ENCODE assay signal across 33 cellular contexts in genomic region chr4:5589495-5589894, GRCh38.
DNase-seq lines count a peak whose midpoint lies in the region; ATAC-seq, FAIRE-seq and TF ChIP-seq lines count a peak whose summit lies in the region.
"Had no signal": no experiment of that assay in that cellular context is flagged by ENCODE, and none has a peak within 500 bp of the region (broad histone marks: within the 10 kb centered on the region; RNA-seq: fewer than 3 reads in every experiment).

No MANE protein-coding gene starts in this region.

- no peak overlapping the region for H3K27ac Mint-ChIP-seq in activated naive CD8-positive, alpha-beta T cell treated with anti-CD3 and anti-CD28 coated beads, Interleukin-2, amount 50 U/mL, for 24 hours
- H3K27ac Mint-ChIP-seq in chondrocyte (ENCODE audit: unreplicated experiment): no peak overlapping the region
- H3K27ac Mint-ChIP-seq: B cell; CD14-positive monocyte; CD4-positive, alpha-beta memory T cell; CD4-positive, alpha-beta T cell; CD8-positive, alpha-beta memory T cell; CD8-positive, alpha-beta T cell had no signal

- H3K4me1 ChIP-seq in A549 (no peaks in the 10 kb centered on the region), HEK293 (ENCODE audit: control insufficient read depth, insufficient read depth, low read length) (no peaks in the 10 kb centered on the region)
- H3K4me1 ChIP-seq: BE2C; BLaER1; BLaER1 treated with 17β-estradiol and CSF1 and Interleukin-3, amounts not matched to agents 10 nM and 100 nM; Caco-2 had no signal

- DNase-seq in A549 (ENCODE audit: low read depth in 1 of 2, low spot score in 1 of 2) (no peak), D721Med (ENCODE audit: insufficient read length, low spot score) (no peak), chondrocyte (ENCODE audit: low spot score) (no peak)
- no peak for DNase-seq in activated naive CD8-positive, alpha-beta T cell treated with anti-CD3 and anti-CD28 coated beads, Interleukin-2, amount 50 U/mL, for 24 hours
- DNase-seq: 8988T; ACHN; AML-193; BE2C; C1 segment of cervical spinal cord; Caco-2; Calu3; CD4-positive, alpha-beta memory T cell; CD4-positive, alpha-beta T cell; CD4-positive, CD25-positive, alpha-beta regulatory T cell; CD8-positive, alpha-beta memory T cell; CD8-positive, alpha-beta T cell; COR-L47; DMS 273 treated with DMSO at 0.1 percent for 48 hours; DMS153; DMS53; DMS79; DMS79 treated with DMSO at 0.1 percent for 48 hours; DND-41; EL had no signal

- H3K27ac ChIP-seq in A549 (no peak overlapping the region), HEK293 (ENCODE audit: extremely low read depth, low read depth, low read length) (no peak overlapping the region)
- H3K27ac ChIP-seq: 22Rv1; BLaER1; BLaER1 treated with 17β-estradiol and CSF1 and Interleukin-3, amounts not matched to agents 10 nM and 100 nM; C4-2B had no signal

- H3K4me1 Mint-ChIP-seq in activated naive CD8-positive, alpha-beta T cell treated with anti-CD3 and anti-CD28 coated beads, Interleukin-2, amount 50 U/mL, for 24 hours: no peaks in the 10 kb centered on the region
- no peaks in the 10 kb centered on the region for H3K4me1 Mint-ChIP-seq in chondrocyte (ENCODE audit: low read depth)
- H3K4me1 Mint-ChIP-seq: B cell; CD14-positive monocyte; CD4-positive, alpha-beta memory T cell; CD4-positive, CD25-positive, alpha-beta regulatory T cell; CD8-positive, alpha-beta memory T cell had no signal

- no peak for TF ChIP-seq RAD21 in A549 (conservative IDR thresholded peaks at IDR 0.05 in 1 of 2, IDR thresholded peaks at IDR 0.05 in 1 of 2)
- TF ChIP-seq RAD21 in Ishikawa (IDR thresholded peaks at IDR 0.05; ENCODE audit: low read depth): no peak

- POLR2A ChIA-PET in A549 (lab: Yijun Ruan, JAX): no interaction called here
- POLR2A ChIA-PET in HEK293 (lab: Yijun Ruan, JAX): no interaction called here

- FAIRE-seq in A549 (lab: Jason Lieb, UNC) (no peak), D721Med (lab: Jason Lieb, UNC) (no peak)
- FAIRE-seq: A204.1 had no signal

- TF ChIP-seq CTCF in A549 (IDR thresholded peaks at IDR 0.05): no peak
- no peak for TF ChIP-seq CTCF in HEK293 (tag by site-specific recombination; IDR thresholded peaks at IDR 0.05)
- no peak for TF ChIP-seq CTCF in D721Med (IDR thresholded peaks at IDR 0.05; ENCODE audit: insufficient read depth, missing control alignments)
- TF ChIP-seq CTCF in chondrocyte (IDR thresholded peaks at IDR 0.05): no peak

- H3K9me3 ChIP-seq in A549 (no peaks in the 10 kb centered on the region), HEK293 (ENCODE audit: control insufficient read depth, insufficient read depth, low read depth, low read length) (no peaks in the 10 kb centered on the region; the same call in 1 of the 2 replicates)
- H3K9me3 ChIP-seq: BE2C had no signal

- no peak overlapping the region for H3K4me2 ChIP-seq in A549
- H3K4me2 ChIP-seq: BLaER1; BLaER1 treated with 17β-estradiol and CSF1 and Interleukin-3, amounts not matched to agents 10 nM and 100 nM had no signal

- CTCF ChIA-PET in A549 (lab: Yijun Ruan, JAX) (interaction anchor here (1.7 kb wide), 1 partner anchor 8 kb away, joined by 3 read pairs; no protein-coding TSS in a partner anchor), HEK293 (lab: Yijun Ruan, JAX) (interaction anchor here (0.5 kb wide), 1 partner anchor 126 kb away, joined by 3 read pairs; no protein-coding TSS in a partner anchor)

- ATAC-seq in A549: no peak
- ATAC-seq in activated naive CD8-positive, alpha-beta T cell treated with anti-CD3 and anti-CD28 coated beads, Interleukin-2, amount 50 U/mL, for 24 hours: no peak
- ATAC-seq: CD8-positive, alpha-beta T cell had no signal

- TF ChIP-seq POLR2A in A549 (IDR thresholded peaks at IDR 0.05; ENCODE audit: low read length): no peak

- no peaks in the 10 kb centered on the region for H3K36me3 ChIP-seq in HEK293 (ENCODE audit: control insufficient read depth in 2 of 2, insufficient read depth in 1 of 2, low read length in 2 of 2)
- H3K36me3 ChIP-seq: BE2C had no signal

- H3K4me3 ChIP-seq in A549: no peak overlapping the region
- H3K4me3 ChIP-seq in HEK293 (ENCODE audit: low read depth, low read length): no peak overlapping the region
- H3K4me3 ChIP-seq: BLaER1; BLaER1 treated with 17β-estradiol and CSF1 and Interleukin-3, amounts not matched to agents 10 nM and 100 nM had no signal

- TF ChIP-seq EP300 in A549 (IDR thresholded peaks at IDR 0.05) (no peak), Ishikawa (IDR thresholded peaks at IDR 0.05; ENCODE audit: borderline replicate concordance) (no peak)

- peaks cover 2% of the 10 kb centered on the region for H3K36me3 Mint-ChIP-seq in activated naive CD8-positive, alpha-beta T cell treated with anti-CD3 and anti-CD28 coated beads, Interleukin-2, amount 50 U/mL, for 24 hours (ENCODE audit: low read depth)
- peaks cover 30% of the 10 kb centered on the region for H3K36me3 Mint-ChIP-seq in chondrocyte (ENCODE audit: low read depth)
- H3K36me3 Mint-ChIP-seq: CD14-positive monocyte; CD4-positive, CD25-positive, alpha-beta regulatory T cell had no signal

- peaks cover 24% of the 10 kb centered on the region for H3K9me3 Mint-ChIP-seq in activated naive CD8-positive, alpha-beta T cell treated with anti-CD3 and anti-CD28 coated beads, Interleukin-2, amount 50 U/mL, for 24 hours
- peaks cover 12% of the 10 kb centered on the region for H3K9me3 Mint-ChIP-seq in chondrocyte (ENCODE audit: low read depth)

- no peak overlapping the region for H3K4me3 Mint-ChIP-seq in activated naive CD8-positive, alpha-beta T cell treated with anti-CD3 and anti-CD28 coated beads, Interleukin-2, amount 50 U/mL, for 24 hours
- H3K4me3 Mint-ChIP-seq in chondrocyte (ENCODE audit: unreplicated experiment): no peak overlapping the region
- H3K4me3 Mint-ChIP-seq: B cell; CD14-positive monocyte; CD4-positive, alpha-beta memory T cell; CD4-positive, alpha-beta T cell; CD4-positive, CD25-positive, alpha-beta regulatory T cell; CD8-positive, alpha-beta memory T cell; CD8-positive, alpha-beta T cell had no signal

- 84% methylated on average over 2 of the region's 2 CpGs for WGBS in A549 (ENCODE audit: missing lambda C conversion rate)

- H3K27me3 Mint-ChIP-seq in activated naive CD8-positive, alpha-beta T cell treated with anti-CD3 and anti-CD28 coated beads, Interleukin-2, amount 50 U/mL, for 24 hours: peaks cover 3% of the 10 kb centered on the region
- H3K27me3 Mint-ChIP-seq in chondrocyte (ENCODE audit: low read depth): no peaks in the 10 kb centered on the region
- H3K27me3 Mint-ChIP-seq: B cell had no signal

TF ChIP-seq in A549, 52 proteins besides CTCF, POLR2A, EP300 and RAD21 (continues in another document):
- TF ChIP-seq RCOR1 (IDR thresholded peaks at IDR 0.05; ENCODE audit: low read depth, low read length): no peak
- TF ChIP-seq FOSL2 (IDR thresholded peaks at IDR 0.05): no peak
- no peak for TF ChIP-seq FOSL2 (CRISPR knock-in tag; IDR thresholded peaks at IDR 0.05)
- TF ChIP-seq EHF (CRISPR knock-in tag; IDR thresholded peaks at IDR 0.05): no peak
- no peak for TF ChIP-seq MAZ (IDR thresholded peaks at IDR 0.05; ENCODE audit: borderline replicate concordance, low read depth, low read length)

TF ChIP-seq in HEK293, 187 proteins besides CTCF, POLR2A, EP300 and RAD21 (continues in another document):
- peak; percentile 32; the same call in 1 of the 2 replicates for TF ChIP-seq REST (tag by site-specific recombination; IDR thresholded peaks at IDR 0.05)

TF ChIP-seq in Ishikawa, 13 proteins besides CTCF, POLR2A, EP300 and RAD21:
- TF ChIP-seq CEBPB (IDR thresholded peaks at IDR 0.05) (no peak), REST (IDR thresholded peaks at IDR 0.05; ENCODE audit: low read depth) (peak; percentile 52; the same call in 1 of the 2 replicates)

Comparison
In these comparisons a context has a peak if more than half of its experiments do, and no peak if none do; other contexts are left out.
1. Of the 5 proteins assayed by ChIP-seq in both HEK293 and A549: peak only in HEK293: none; only in A549: none; in both: REST; in neither: 4.